10 cellular contexts compared by ENCODE assay signal in the genomic region with DNA sequence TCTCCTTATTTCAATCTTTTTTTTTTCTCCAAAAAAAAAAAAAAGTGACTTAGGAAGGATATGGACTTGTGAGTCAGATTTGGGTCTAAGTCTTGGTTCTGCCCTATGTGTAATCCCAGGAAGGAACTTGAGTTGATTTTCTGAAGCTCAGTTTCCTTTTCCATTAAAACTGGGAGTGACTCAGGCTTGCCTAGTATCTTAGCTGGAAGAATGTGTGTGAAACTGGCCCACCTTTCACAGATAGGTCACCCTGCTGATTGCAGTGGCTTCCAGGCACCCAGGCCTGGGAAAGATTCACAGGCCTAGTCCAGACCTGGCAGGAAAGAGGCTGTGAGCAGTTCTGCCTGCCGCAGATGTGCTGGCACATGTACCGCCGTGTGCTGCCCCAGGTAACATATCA.
DNase-seq lines count a peak whose midpoint lies in the region; ATAC-seq and TF ChIP-seq lines count a peak whose summit lies in the region.
"Had no signal": no experiment of that assay in that cellular context is flagged by ENCODE, and none has a peak within 500 bp of the region (broad histone marks: within the 10 kb centered on the region; RNA-seq: fewer than 3 reads in every experiment).

No MANE protein-coding gene starts in this region.

- no peaks in the 10 kb centered on the region for H3K9me2 ChIP-seq in PC-3 (replicated peaks; ENCODE audit: low read length)

- H3K79me2 ChIP-seq in PC-3 (ENCODE audit: low read length) = no peaks in the 10 kb centered on the region

- intact Hi-C loops in PC-3 (cut with micrococcal nuclease) = loop anchor here (1.0 to 10.0 kb wide), 6 partner anchors 26 to 812 kb away; a partner anchor contains a TSS
- intact Hi-C loops in esophagus muscularis mucosa (cut with DNase I) = loop anchor here (5.0 kb wide), 1 partner anchor 86 kb away; no protein-coding TSS in a partner anchor
- intact Hi-C loops in spleen (cut with DNase I; ENCODE audit: low total_unique reads) = no loop called here

- peak overlapping the region; percentile 94 for H3K27ac ChIP-seq in PC-3 (ENCODE audit: low read length)
- peak overlapping the region; percentile 82 to 89 (median 87) for H3K27ac ChIP-seq in esophagus muscularis mucosa (replicated peaks in 1 of 4)
- peak overlapping the region; percentile 68 for H3K27ac ChIP-seq in muscle layer of colon (ENCODE audit: low read depth, low read length)
- H3K27ac ChIP-seq in spleen = peak overlapping the region in 1 of 8 donors; percentile 3

- no peak for TF ChIP-seq POLR2A in esophagus muscularis mucosa (IDR thresholded peaks at IDR 0.05; ENCODE audit: low read depth)
- TF ChIP-seq POLR2A in spleen (IDR thresholded peaks at IDR 0.05) = no peak

- peaks cover 25% of the 10 kb centered on the region for H3K4me1 ChIP-seq in PC-3 (ENCODE audit: insufficient read depth, low read length)
- peaks cover 21 to 66% (median 51%) of the 10 kb centered on the region in 4 donors for H3K4me1 ChIP-seq in esophagus muscularis mucosa
- peaks cover 71% of the 10 kb centered on the region for H3K4me1 ChIP-seq in muscle layer of colon (ENCODE audit: insufficient read depth, low read length)
- H3K4me1 ChIP-seq in spleen = no peaks in the 10 kb centered on the region

- no peaks in the 10 kb centered on the region for H4K20me1 ChIP-seq in PC-3 (ENCODE audit: low read length)

- peak overlapping the region; percentile 19; the same call in 1 of the 2 replicates for H2AFZ ChIP-seq in PC-3 (ENCODE audit: low read length)

- H3K9me3 ChIP-seq in PC-3 (ENCODE audit: low read length) (no peaks in the 10 kb centered on the region), esophagus muscularis mucosa (no peaks in the 10 kb centered on the region), muscle layer of colon (ENCODE audit: low read length) (no peaks in the 10 kb centered on the region), spleen (peaks cover 0 to 3% (median 0%) of the 10 kb centered on the region in 8 donors)

- peak overlapping the region; percentile 79 for H3K9ac ChIP-seq in PC-3 (ENCODE audit: low read length)
- H3K9ac ChIP-seq in muscle layer of colon (ENCODE audit: low read length) = no peak overlapping the region

- H3K27me3 ChIP-seq in PC-3 (ENCODE audit: low read length) (no peaks in the 10 kb centered on the region), esophagus muscularis mucosa (no peaks in the 10 kb centered on the region), muscle layer of colon (ENCODE audit: control insufficient read depth in 1 of 2, insufficient read depth in 2 of 2, low read length in 2 of 2) (no peaks in the 10 kb centered on the region), spleen (replicated peaks in 1 of 7) (no peaks in the 10 kb centered on the region)

- 79% methylated on average over 3 of the region's 3 CpGs for WGBS in esophagus muscularis mucosa
- WGBS in spleen, 5 donors = 87 to 99% (median 93%) methylated on average over 3 of the region's 3 CpGs

- peak; percentile 84 for ATAC-seq in PC-3
- ATAC-seq: CD8-positive, alpha-beta T cell had no signal

- DNase-seq in AG09309 (ENCODE audit: low read depth) (peak; percentile 87), PC-3 (peak; percentile 85), esophagus muscularis mucosa (ENCODE audit: extremely low spot score) (no peak), spleen (no peak), KG1 (lab: John Stamatoyannopoulos, UW) (no peak), cortex of kidney (lab: John Stamatoyannopoulos, UW) (no peak)
- DNase-seq in activated naive CD4-positive, alpha-beta T cell (lab: John Stamatoyannopoulos, UW) = no peak
- DNase-seq: CD8-positive, alpha-beta T cell; NCI-H1092 had no signal

- CTCF ChIA-PET in PC-3 (lab: Charles Lee) = interaction anchor here (0.6 to 0.7 kb wide), 3 partner anchors 14 to 103 kb away, joined by 3 to 15 read pairs (median 5); no protein-coding TSS in a partner anchor

- no peak for TF ChIP-seq EP300 in esophagus muscularis mucosa (IDR thresholded peaks at IDR 0.05)

- H3K36me3 ChIP-seq in PC-3 (ENCODE audit: low read depth, low read length) = no peaks in the 10 kb centered on the region
- H3K36me3 ChIP-seq in esophagus muscularis mucosa = no peaks in the 10 kb centered on the region
- no peaks in the 10 kb centered on the region for H3K36me3 ChIP-seq in muscle layer of colon (ENCODE audit: insufficient read depth, low read length)
- no peaks in the 10 kb centered on the region for H3K36me3 ChIP-seq in spleen

- H3K4me3 ChIP-seq in AG09309 (ENCODE audit: control insufficient read depth, low read depth, low read length) (no peak overlapping the region), PC-3 (ENCODE audit: low read length) (no peak overlapping the region), esophagus muscularis mucosa (no peak overlapping the region), muscle layer of colon (ENCODE audit: low read depth in 1 of 2, low read length in 2 of 2) (no peak overlapping the region), spleen (no peak overlapping the region)

- TF ChIP-seq CTCF in AG09309 (IDR thresholded peaks at IDR 0.05; ENCODE audit: control insufficient read depth, insufficient read depth, low read depth, low read length, missing control alignments) (no peak), PC-3 (conservative IDR thresholded peaks at IDR 0.05; ENCODE audit: low read depth, low read length) (no peak), esophagus muscularis mucosa (IDR thresholded peaks at IDR 0.05) (no peak), spleen (IDR thresholded peaks at IDR 0.05 in 8 of 11, conservative IDR thresholded peaks at IDR 0.05 in 3 of 11) (no peak)

- BruUV-seq in PC-3 (replicated peaks; lab: Mats Ljungman, UMichigan) = no TSS peak

- H3F3A ChIP-seq in PC-3 (ENCODE audit: low read length, unreplicated experiment) = no peaks in the 10 kb centered on the region

- POLR2A ChIA-PET in PC-3 (lab: Charles Lee; ENCODE audit: unreplicated experiment) = interaction anchor here (0.5 to 0.7 kb wide), 2 partner anchors 97 to 773 kb away, joined by 3 to 16 read pairs; no protein-coding TSS in a partner anchor

- H3K4me2 ChIP-seq in PC-3 (ENCODE audit: low read length) = peak overlapping the region; percentile 60

Comparison
In these comparisons a context has a peak if more than half of its experiments do, and no peak if none do; other contexts are left out.
1. DNase-seq: peak in AG09309 (single experiment) and PC-3 (single experiment); none in esophagus muscularis mucosa (single experiment), spleen (single experiment), KG1 (single experiment), cortex of kidney (single experiment) and activated naive CD4-positive, alpha-beta T cell (0 of 4).